In the genomic region with DNA sequence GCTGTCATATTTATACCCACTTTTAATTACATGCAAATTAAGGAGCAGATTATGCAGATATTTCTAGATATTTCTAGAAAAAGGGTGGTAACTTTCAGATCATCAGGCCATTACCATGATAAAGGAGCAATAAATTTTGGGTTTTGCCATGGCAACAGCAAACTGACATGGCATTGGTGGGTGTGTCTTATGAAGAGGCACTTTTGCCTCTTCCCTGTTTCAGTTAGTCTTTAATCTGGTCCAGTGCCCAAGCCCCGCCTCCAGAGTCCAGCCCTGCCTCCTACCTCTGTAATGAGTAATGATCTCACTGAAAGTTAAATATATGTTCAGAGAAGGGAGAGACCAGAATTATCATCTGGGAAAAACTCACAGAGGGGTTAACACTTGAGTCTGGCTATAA, we compare ENCODE assay signal across 17 cellular contexts.
"Had no signal": no experiment of that assay in that cellular context is flagged by ENCODE, and none has a peak within 500 bp of the region (broad histone marks: within the 10 kb centered on the region; RNA-seq: fewer than 3 reads in every experiment).

No MANE protein-coding gene starts in this region.

- H3K27ac ChIP-seq: coronary artery, heart right ventricle, sigmoid colon had no signal

- H3K4me3 ChIP-seq: coronary artery, heart right ventricle, sigmoid colon had no signal

- H3K9me3 ChIP-seq: heart right ventricle, sigmoid colon had no signal

- H3K4me1 Mint-ChIP-seq: activated CD4-positive, alpha-beta T cell treated with anti-CD3 and anti-CD28 coated beads, Interleukin-2, amount 10 ng/mL, durations not matched to agents 24 days and 14 days; activated naive CD4-positive, alpha-beta T cell treated with anti-CD3 and anti-CD28 coated beads, Interleukin-2, amount 10 ng/mL, durations not matched to agents 7 days and 5 days; neural crest cell had no signal

- H3K4me3 Mint-ChIP-seq: activated CD4-positive, alpha-beta T cell treated with anti-CD3 and anti-CD28 coated beads, Interleukin-2, amount 10 ng/mL, durations not matched to agents 24 days and 14 days; activated naive CD4-positive, alpha-beta T cell treated with anti-CD3 and anti-CD28 coated beads, Interleukin-2, amount 10 ng/mL, durations not matched to agents 7 days and 5 days; neural crest cell; WTC11 had no signal

- H3K27me3 Mint-ChIP-seq: activated CD4-positive, alpha-beta T cell treated with anti-CD3 and anti-CD28 coated beads, Interleukin-2, amount 10 ng/mL, durations not matched to agents 24 days and 14 days; activated naive CD4-positive, alpha-beta T cell treated with anti-CD3 and anti-CD28 coated beads, Interleukin-2, amount 10 ng/mL, durations not matched to agents 7 days and 5 days had no signal

- H3K4me1 ChIP-seq: heart right ventricle, sigmoid colon had no signal

- H3K36me3 Mint-ChIP-seq: activated naive CD4-positive, alpha-beta T cell treated with anti-CD3 and anti-CD28 coated beads, Interleukin-2, amount 10 ng/mL, durations not matched to agents 7 days and 5 days; WTC11 had no signal

- ATAC-seq: heart right ventricle; left ventricle myocardium superior; stimulated activated naive CD8-positive, alpha-beta T cell treated with anti-CD3 and anti-CD28 coated beads, Interleukin-15, Interleukin-2, amounts not matched to agents 100 U/mL and 50 U/mL, for 24 hours; WTC11 had no signal

- DNase-seq: activated CD4-positive, alpha-beta T cell treated with anti-CD3 and anti-CD28 coated beads, Interleukin-2, amount 10 ng/mL, durations not matched to agents 24 days and 14 days; activated naive CD4-positive, alpha-beta T cell treated with anti-CD3 and anti-CD28 coated beads, Interleukin-2, amount 10 ng/mL, durations not matched to agents 7 days and 5 days; caudate nucleus; effector CD4-positive, alpha-beta T cell; heart right ventricle; left ventricle myocardium superior; sigmoid colon; stimulated activated CD4-positive, alpha-beta T cell treated with anti-CD3 and anti-CD28 coated beads, Interleukin-4, amount 100 ng/mL, for 1 hour; stimulated activated CD8-positive, alpha-beta memory T cell treated with anti-CD3 and anti-CD28 coated beads, Interleukin-4, amount 100 ng/mL, for 48 hours; stimulated activated naive CD8-positive, alpha-beta T cell treated with anti-CD3 and anti-CD28 coated beads, Interleukin-15, Interleukin-2, amounts not matched to agents 100 U/mL and 50 U/mL, for 24 hours had no signal

- H3K9me3 Mint-ChIP-seq: activated CD4-positive, alpha-beta T cell treated with anti-CD3 and anti-CD28 coated beads, Interleukin-2, amount 10 ng/mL, durations not matched to agents 24 days and 14 days; activated T-helper 2 cell treated with anti-CD3 and anti-CD28 coated beads, Interferon-gamma antibody, Interleukin-2, Interleukin-4, amounts not matched to agents 10 μg/mL and 5 μg/mL and 100 μg/mL, durations not matched to agents 14 hours and 24 hours and 36 hours; WTC11 had no signal

- FAIRE-seq: endothelial cell of umbilical vein, frontal cortex, islet of Langerhans had no signal

- H3K27me3 ChIP-seq: heart right ventricle, sigmoid colon had no signal

- H3K27ac Mint-ChIP-seq: activated CD4-positive, alpha-beta T cell treated with anti-CD3 and anti-CD28 coated beads, Interleukin-2, amount 10 ng/mL, durations not matched to agents 24 days and 14 days; activated naive CD4-positive, alpha-beta T cell treated with anti-CD3 and anti-CD28 coated beads, Interleukin-2, amount 10 ng/mL, durations not matched to agents 7 days and 5 days; activated T-helper 2 cell treated with anti-CD3 and anti-CD28 coated beads, Interferon-gamma antibody, Interleukin-2, Interleukin-4, amounts not matched to agents 10 μg/mL and 5 μg/mL and 100 μg/mL, durations not matched to agents 14 hours and 24 hours and 36 hours; WTC11 had no signal

- H3K36me3 ChIP-seq: heart right ventricle, sigmoid colon had no signal
